Comparison of ENCODE assay signal across 8 cellular contexts in genomic region chr7:116316838-116317612, GRCh38.
DNase-seq lines count a peak whose midpoint lies in the region; ATAC-seq, FAIRE-seq and TF ChIP-seq lines count a peak whose summit lies in the region.

No MANE protein-coding gene starts in this region.

- TF ChIP-seq POLR2A in GM12878 (IDR thresholded peaks at IDR 0.05; ENCODE audit: low read depth, low read length): no peak

- H3K27ac ChIP-seq in GM12878 (ENCODE audit: control insufficient read depth, insufficient read depth): peak overlapping the region; percentile 27
- H3K27ac ChIP-seq in left lung: peak overlapping the region; percentile 68 to 75
- no peak overlapping the region for H3K27ac ChIP-seq in naive thymus-derived CD4-positive, alpha-beta T cell (ENCODE audit: low read depth, low read length)

- FAIRE-seq in GM12878 (lab: Jason Lieb, UNC): peak; percentile 83

- no peak overlapping the region for H3K9ac ChIP-seq in GM12878 (ENCODE audit: control insufficient read depth, insufficient read depth, low read length)

- H3K4me1 ChIP-seq in GM12878 (ENCODE audit: control insufficient read depth, insufficient read depth, low read length): peaks cover 15% of the 10 kb centered on the region
- peaks cover 5 to 21% of the 10 kb centered on the region in 2 donors for H3K4me1 ChIP-seq in left lung
- H3K4me1 ChIP-seq in naive thymus-derived CD4-positive, alpha-beta T cell (ENCODE audit: control insufficient read depth in 2 of 2, insufficient read depth in 2 of 2, low read length in 2 of 2): no peaks in the 10 kb centered on the region

- BruUV-seq in GM12878 (replicated peaks; lab: Mats Ljungman, UMichigan): no TSS peak

- no peak overlapping the region for H3K4me3 Mint-ChIP-seq in stimulated activated naive B cell treated with anti-CD40 and anti-IgM and Interleukin-4, amounts not matched to agents 10 μg/mL and 1 μg/mL and 100 μg/mL, for 72 hours
- H3K4me3 Mint-ChIP-seq in naive thymus-derived CD4-positive, alpha-beta T cell: no peak overlapping the region

- 0 out of 4 replicates have a peak, but pooled peaks of 1 of the 2 experiments have one; percentile 18 for TF ChIP-seq EP300 in GM12878 (IDR thresholded peaks at IDR 0.05; ENCODE audit: borderline replicate concordance in 1 of 2, control insufficient read depth in 1 of 2, low read depth in 2 of 2, low read length in 2 of 2)

- H3K36me3 ChIP-seq in GM12878 (ENCODE audit: control insufficient read depth in 2 of 2, insufficient read depth in 2 of 2, low read length in 1 of 2): no peaks in the 10 kb centered on the region
- no peaks in the 10 kb centered on the region for H3K36me3 ChIP-seq in left lung
- no peaks in the 10 kb centered on the region for H3K36me3 ChIP-seq in naive thymus-derived CD4-positive, alpha-beta T cell (ENCODE audit: control insufficient read depth in 2 of 3, insufficient read depth in 3 of 3, low read length in 3 of 3)

- intact Hi-C loops in GM12878 (cut with micrococcal nuclease; ENCODE audit: unreplicated experiment): loop anchor here (2.0 kb wide), 1 partner anchor 260 kb away; no protein-coding TSS in a partner anchor
- intact Hi-C loops in left lung (cut with DNase I): no loop called here
- intact Hi-C loops in naive thymus-derived CD4-positive, alpha-beta T cell (cut with micrococcal nuclease): no loop called here

- H3K4me1 Mint-ChIP-seq in stimulated activated naive B cell treated with anti-CD40 and anti-IgM and Interleukin-4, amounts not matched to agents 10 μg/mL and 1 μg/mL and 100 μg/mL, for 72 hours: peaks cover 0 to 6% of the 10 kb centered on the region in 2 donors
- no peaks in the 10 kb centered on the region for H3K4me1 Mint-ChIP-seq in naive thymus-derived CD4-positive, alpha-beta T cell

- H3K27me3 Mint-ChIP-seq in stimulated activated naive B cell treated with anti-CD40 and anti-IgM and Interleukin-4, amounts not matched to agents 10 μg/mL and 1 μg/mL and 100 μg/mL, for 72 hours: peaks cover 5 to 8% of the 10 kb centered on the region in 2 donors
- peaks cover 0 to 26% (median 14%) of the 10 kb centered on the region in 5 donors for H3K27me3 Mint-ChIP-seq in naive thymus-derived CD4-positive, alpha-beta T cell

- peaks cover 0 to 2% of the 10 kb centered on the region in 2 donors for H3K9me3 Mint-ChIP-seq in stimulated activated naive B cell treated with anti-CD40 and anti-IgM and Interleukin-4, amounts not matched to agents 10 μg/mL and 1 μg/mL and 100 μg/mL, for 72 hours
- peaks cover 0 to 4% (median 0%) of the 10 kb centered on the region in 11 donors for H3K9me3 Mint-ChIP-seq in naive thymus-derived CD4-positive, alpha-beta T cell

- H3K79me2 ChIP-seq in GM12878 (ENCODE audit: control insufficient read depth, insufficient read depth, low read length): no peaks in the 10 kb centered on the region

- peak overlapping the region; percentile 21 for H3K27ac Mint-ChIP-seq in stimulated activated naive B cell treated with anti-CD40 and anti-IgM and Interleukin-4, amounts not matched to agents 10 μg/mL and 1 μg/mL and 100 μg/mL, for 72 hours
- no peak overlapping the region for H3K27ac Mint-ChIP-seq in naive thymus-derived CD4-positive, alpha-beta T cell

- RAD21 ChIA-PET in GM12878 (lab: Charles Lee; ENCODE audit: unreplicated experiment): no interaction called here

- H3K4me3 ChIP-seq in GM12878 (no peak overlapping the region), left lung (no peak overlapping the region)
- H3K4me3 ChIP-seq in naive thymus-derived CD4-positive, alpha-beta T cell (ENCODE audit: low read length): no peak overlapping the region

- DNase-seq in ELR (ENCODE audit: low read depth) (peak; percentile 99), GM12878 (ENCODE audit: low read depth, low spot score) (peak; percentile 77), left lung (peak in 1 of 2 donors; percentile 39), NCI-H1092 (lab: John Stamatoyannopoulos, UW) (no peak)
- peak; percentile 20 for DNase-seq in stimulated activated naive B cell treated with anti-CD40 and anti-IgM and Interleukin-4, amounts not matched to agents 10 μg/mL and 1 μg/mL and 100 μg/mL, for 72 hours
- no peak for DNase-seq in naive thymus-derived CD4-positive, alpha-beta T cell

- H3K9me3 ChIP-seq in GM12878 (replicated peaks; ENCODE audit: control insufficient read depth, insufficient read depth, low read length) (no peaks in the 10 kb centered on the region; the same call in 2 of the 3 replicates), left lung (no peaks in the 10 kb centered on the region)
- H3K9me3 ChIP-seq in naive thymus-derived CD4-positive, alpha-beta T cell (ENCODE audit: control insufficient read depth in 2 of 3, low read length in 3 of 3): no peaks in the 10 kb centered on the region

- peak overlapping the region; percentile 36 for H3K4me2 ChIP-seq in GM12878 (ENCODE audit: control insufficient read depth, insufficient read depth)

- TF ChIP-seq RAD21 in GM12878 (IDR thresholded peaks at IDR 0.05; ENCODE audit: insufficient read depth, low read depth, low read length): no peak

- no peak for TF ChIP-seq CTCF in GM12878 (IDR thresholded peaks at IDR 0.05 in 2 of 3, conservative IDR thresholded peaks at IDR 0.05 in 1 of 3; ENCODE audit: control insufficient read depth in 2 of 3, extremely low read depth in 1 of 3, insufficient read depth in 1 of 3, low read depth in 3 of 3, low read length in 3 of 3)
- TF ChIP-seq CTCF in left lung (IDR thresholded peaks at IDR 0.05): no peak

- SMC1A ChIA-PET in GM12878 (lab: Charles Lee; ENCODE audit: uncharacterized antibody, unreplicated experiment): no interaction called here

- POLR2A ChIA-PET in GM12878 (lab: Charles Lee): no interaction called here
- POLR2A ChIA-PET in naive thymus-derived CD4-positive, alpha-beta T cell (lab: Charles Lee): no interaction called here

- CTCF ChIA-PET in GM12878 (lab: Yijun Ruan, JAX): no interaction called here
- CTCF ChIA-PET in naive thymus-derived CD4-positive, alpha-beta T cell (lab: Charles Lee): no interaction called here

- 0% methylated on average over 7 of the region's 7 CpGs for WGBS in GM12878 (ENCODE audit: insufficient coverage, insufficient replicate concordance, low lambda C conversion rate, missing lambda C conversion rate)

- H3K27me3 ChIP-seq in GM12878 (replicated peaks in 1 of 2; ENCODE audit: control insufficient read depth in 2 of 2, insufficient read depth in 2 of 2, low read length in 1 of 2) (no peaks in the 10 kb centered on the region), left lung (no peaks in the 10 kb centered on the region)
- H3K27me3 ChIP-seq in naive thymus-derived CD4-positive, alpha-beta T cell (ENCODE audit: control insufficient read depth in 2 of 2, insufficient read depth in 2 of 2, low read length in 2 of 2): no peaks in the 10 kb centered on the region

- H2AFZ ChIP-seq in GM12878 (ENCODE audit: control insufficient read depth, low read depth, low read length): peak overlapping the region; percentile 3

- in situ Hi-C loops in GM12878 (cut with MboI): no loop called here

- H4K20me1 ChIP-seq in GM12878 (ENCODE audit: control insufficient read depth, insufficient read depth): no peaks in the 10 kb centered on the region

- peak; percentile 90 for ATAC-seq in GM21390 (IDR thresholded peaks at IDR 0.05; ENCODE audit: unreplicated experiment)
- ATAC-seq in HG03571 (IDR thresholded peaks at IDR 0.05; ENCODE audit: unreplicated experiment): peak; percentile 88
- ATAC-seq in GM12878: peak; percentile 92
- peak; percentile 94 for ATAC-seq in left lung
- peak; percentile 87 to 90 for ATAC-seq in stimulated activated naive B cell treated with anti-CD40 and anti-IgM and Interleukin-4, amounts not matched to agents 10 μg/mL and 1 μg/mL and 100 μg/mL, for 72 hours (replicated peaks)
- no peak for ATAC-seq in naive thymus-derived CD4-positive, alpha-beta T cell

- H3K36me3 Mint-ChIP-seq in stimulated activated naive B cell treated with anti-CD40 and anti-IgM and Interleukin-4, amounts not matched to agents 10 μg/mL and 1 μg/mL and 100 μg/mL, for 72 hours: no peaks in the 10 kb centered on the region
- no peaks in the 10 kb centered on the region for H3K36me3 Mint-ChIP-seq in naive thymus-derived CD4-positive, alpha-beta T cell

TF ChIP-seq in GM12878, 131 proteins besides CTCF, POLR2A, EP300 and RAD21 (continues in another document):
- TF ChIP-seq, protein P1, sequence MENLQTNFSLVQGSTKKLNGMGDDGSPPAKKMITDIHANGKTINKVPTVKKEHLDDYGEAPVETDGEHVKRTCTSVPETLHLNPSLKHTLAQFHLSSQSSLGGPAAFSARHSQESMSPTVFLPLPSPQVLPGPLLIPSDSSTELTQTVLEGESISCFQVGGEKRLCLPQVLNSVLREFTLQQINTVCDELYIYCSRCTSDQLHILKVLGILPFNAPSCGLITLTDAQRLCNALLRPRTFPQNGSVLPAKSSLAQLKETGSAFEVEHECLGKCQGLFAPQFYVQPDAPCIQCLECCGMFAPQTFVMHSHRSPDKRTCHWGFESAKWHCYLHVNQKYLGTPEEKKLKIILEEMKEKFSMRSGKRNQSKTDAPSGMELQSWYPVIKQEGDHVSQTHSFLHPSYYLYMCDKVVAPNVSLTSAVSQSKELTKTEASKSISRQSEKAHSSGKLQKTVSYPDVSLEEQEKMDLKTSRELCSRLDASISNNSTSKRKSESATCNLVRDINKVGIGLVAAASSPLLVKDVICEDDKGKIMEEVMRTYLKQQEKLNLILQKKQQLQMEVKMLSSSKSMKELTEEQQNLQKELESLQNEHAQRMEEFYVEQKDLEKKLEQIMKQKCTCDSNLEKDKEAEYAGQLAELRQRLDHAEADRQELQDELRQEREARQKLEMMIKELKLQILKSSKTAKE (IDR thresholded peaks at IDR 0.05; ENCODE audit: low read depth, poor library complexity, severe bottlenecking): peak; percentile 56
- TF ChIP-seq PAX5 (IDR thresholded peaks at IDR 0.05; ENCODE audit: borderline replicate concordance, low read depth, low read length): peak; percentile 22; the same call in 1 of the 2 replicates
- 0 out of 2 replicates have a peak, but pooled peaks have one; percentile 5 for TF ChIP-seq TCF12 (IDR thresholded peaks at IDR 0.05; ENCODE audit: low read depth, low read length)
- TF ChIP-seq, protein P2, sequence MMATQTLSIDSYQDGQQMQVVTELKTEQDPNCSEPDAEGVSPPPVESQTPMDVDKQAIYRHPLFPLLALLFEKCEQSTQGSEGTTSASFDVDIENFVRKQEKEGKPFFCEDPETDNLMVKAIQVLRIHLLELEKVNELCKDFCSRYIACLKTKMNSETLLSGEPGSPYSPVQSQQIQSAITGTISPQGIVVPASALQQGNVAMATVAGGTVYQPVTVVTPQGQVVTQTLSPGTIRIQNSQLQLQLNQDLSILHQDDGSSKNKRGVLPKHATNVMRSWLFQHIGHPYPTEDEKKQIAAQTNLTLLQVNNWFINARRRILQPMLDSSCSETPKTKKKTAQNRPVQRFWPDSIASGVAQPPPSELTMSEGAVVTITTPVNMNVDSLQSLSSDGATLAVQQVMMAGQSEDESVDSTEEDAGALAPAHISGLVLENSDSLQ (IDR thresholded peaks at IDR 0.05): peak; percentile 95
- TF ChIP-seq SIX5 (IDR thresholded peaks at IDR 0.05; ENCODE audit: low read depth, low read length, severe bottlenecking): no peak
- no peak for TF ChIP-seq RFX5 (IDR thresholded peaks at IDR 0.05; ENCODE audit: low read depth, low read length)

Comparison
In these comparisons a context has a peak if more than half of its experiments do, and no peak if none do; other contexts are left out.
1. DNase-seq: peak in ELR (single experiment), GM12878 (single experiment) and stimulated activated naive B cell treated with anti-CD40 and anti-IgM and Interleukin-4, amounts not matched to agents 10 μg/mL and 1 μg/mL and 100 μg/mL, for 72 hours (single experiment); none in naive thymus-derived CD4-positive, alpha-beta T cell (0 of 9) and NCI-H1092 (single experiment).